ENCODE assay signal across 18 cellular contexts in genomic region chr2:42337356-42337820, GRCh38. TPM values are rescaled to one million over a fixed set of nuclear protein-coding genes. Genes with fewer than 3 reads are reported as not detected.
DNase-seq lines count a peak whose midpoint lies in the region; ATAC-seq and TF ChIP-seq lines count a peak whose summit lies in the region.
"Had no signal": no experiment of that assay in that cellular context is flagged by ENCODE, and none has a peak within 500 bp of the region (broad histone marks: within the 10 kb centered on the region; RNA-seq: fewer than 3 reads in every experiment).

No MANE protein-coding gene starts in this region.

- H3K9ac ChIP-seq in DND-41 (ENCODE audit: low read depth, low read length): no peak overlapping the region

- no peak overlapping the region for H3K27ac Mint-ChIP-seq in activated T-cell treated with anti-CD3 and anti-CD28 coated beads, Interleukin-2, amount 50 U/mL, for 72 hours

- H3K4me3 ChIP-seq in BE2C (ENCODE audit: low read depth, low read length) (no peak overlapping the region), DND-41 (ENCODE audit: low read depth in 1 of 2, low read length in 2 of 2) (no peak overlapping the region), OCI-LY7 (ENCODE audit: low read depth, low read length, poor library complexity, severe bottlenecking) (no peak overlapping the region), fibroblast of villous mesenchyme (ENCODE audit: low read depth, low read length) (no peak overlapping the region)

- intact Hi-C loops in OCI-LY7 (cut with micrococcal nuclease; ENCODE audit: unreplicated experiment): no loop called here

- H3K36me3 Mint-ChIP-seq in activated T-cell treated with anti-CD3 and anti-CD28 coated beads, Interleukin-2, amount 50 U/mL, for 72 hours (ENCODE audit: insufficient read depth in 2 of 2): peaks cover 19 to 50% of the 10 kb centered on the region in 2 donors

- peaks cover 4% of the 10 kb centered on the region for H4K20me1 ChIP-seq in DND-41 (ENCODE audit: insufficient read depth, low read length)
- H4K20me1 ChIP-seq in OCI-LY7 (ENCODE audit: insufficient read depth, low read length): no peaks in the 10 kb centered on the region

- no peaks in the 10 kb centered on the region for H3K27me3 Mint-ChIP-seq in activated T-cell treated with anti-CD3 and anti-CD28 coated beads, Interleukin-2, amount 50 U/mL, for 72 hours (ENCODE audit: low read depth)

- H3K4me2 ChIP-seq in DND-41 (ENCODE audit: insufficient read depth, low read length) (no peak overlapping the region), OCI-LY7 (ENCODE audit: low read length) (no peak overlapping the region)

- H3K27me3 ChIP-seq in BE2C (no peaks in the 10 kb centered on the region), DND-41 (ENCODE audit: insufficient read depth, low read length, poor library complexity) (no peaks in the 10 kb centered on the region)

- H2AFZ ChIP-seq in DND-41 (ENCODE audit: low read depth, low read length): no peak overlapping the region
- H2AFZ ChIP-seq in OCI-LY7 (ENCODE audit: low read length): no peak overlapping the region

- peaks cover 41% of the 10 kb centered on the region for H3K79me2 ChIP-seq in DND-41 (ENCODE audit: insufficient read depth, low read length)
- H3K79me2 ChIP-seq in OCI-LY7 (ENCODE audit: insufficient read depth, low read depth, low read length): no peaks in the 10 kb centered on the region

- ATAC-seq in DND-41 (ENCODE audit: insufficient read depth, low read depth): no peak
- no peak for ATAC-seq in activated T-cell treated with anti-CD3 and anti-CD28 coated beads, Interleukin-2, amount 50 U/mL, for 72 hours (replicated peaks in 1 of 2)
- no peak for ATAC-seq in HG02678 (IDR thresholded peaks at IDR 0.05; ENCODE audit: unreplicated experiment)

- no TSS peak for BruUV-seq in OCI-LY7 (replicated peaks; lab: Mats Ljungman, UMichigan)

- H3K9me3 Mint-ChIP-seq in activated T-cell treated with anti-CD3 and anti-CD28 coated beads, Interleukin-2, amount 50 U/mL, for 72 hours: peaks cover 0 to 6% of the 10 kb centered on the region in 2 donors

- no peak for DNase-seq in BE2C
- DNase-seq in DND-41: no peak
- peak; percentile 4 for DNase-seq in OCI-LY7 (ENCODE audit: low spot score)
- no peak for DNase-seq in fibroblast of villous mesenchyme (ENCODE audit: low read depth)
- DNase-seq in T-helper 2 cell: no peak
- DNase-seq in GF-D8 (lab: John Stamatoyannopoulos, UW): no peak
- DNase-seq in activated T-cell treated with anti-CD3 and anti-CD28 coated beads, Interleukin-2, amount 50 U/mL, for 72 hours: no peak
- DNase-seq: activated CD4-positive, alpha-beta T cell treated with anti-CD3 and anti-CD28 coated beads, Interleukin-2, amount 50 U/mL, for 48 hours; H7; IMR-90; kidney glomerular epithelial cell; midbrain; NCI-H446; occipital lobe; stimulated activated CD4-positive, alpha-beta T cell treated with anti-CD3 and anti-CD28 coated beads, Interleukin-4, amount 100 ng/mL, for 1 hour; stimulated activated CD8-positive, alpha-beta memory T cell treated with anti-CD3 and anti-CD28 coated beads, Interleukin-4, amount 100 ng/mL, for 48 hours had no signal

- H3K36me3 ChIP-seq in BE2C (peaks cover 69% of the 10 kb centered on the region), DND-41 (ENCODE audit: insufficient read depth, low read length) (peaks cover 71% of the 10 kb centered on the region), OCI-LY7 (ENCODE audit: insufficient read depth, low read length) (peaks cover 69% of the 10 kb centered on the region)

- H3K4me1 ChIP-seq in BE2C (peaks cover 5% of the 10 kb centered on the region), DND-41 (ENCODE audit: insufficient read depth, low read length) (peaks cover 24% of the 10 kb centered on the region), OCI-LY7 (ENCODE audit: insufficient read depth, low read length, poor library complexity, severe bottlenecking) (no peaks in the 10 kb centered on the region)

- no peak overlapping the region for H3K4me3 Mint-ChIP-seq in activated T-cell treated with anti-CD3 and anti-CD28 coated beads, Interleukin-2, amount 50 U/mL, for 72 hours

- H3K27ac ChIP-seq in DND-41 (ENCODE audit: low read length) (no peak overlapping the region), OCI-LY7 (ENCODE audit: low read depth, low read length, poor library complexity, severe bottlenecking) (no peak overlapping the region)
- H3K27ac ChIP-seq: C4-2B had no signal

- H3K4me1 Mint-ChIP-seq in activated T-cell treated with anti-CD3 and anti-CD28 coated beads, Interleukin-2, amount 50 U/mL, for 72 hours (ENCODE audit: low read depth): peaks cover 13% of the 10 kb centered on the region

- H3K9me3 ChIP-seq in BE2C (0 out of 2 replicates have a peak, but pooled peaks cover 3% of the 10 kb centered on the region), DND-41 (ENCODE audit: insufficient read depth, low read length, severe bottlenecking) (no peaks in the 10 kb centered on the region), OCI-LY7 (ENCODE audit: low read length) (no peaks in the 10 kb centered on the region)

- POLR2A ChIA-PET in OCI-LY7 (lab: Charles Lee): no interaction called here

- TF ChIP-seq CTCF in BE2C (IDR thresholded peaks at IDR 0.05; ENCODE audit: low read depth, low read length): peak; percentile 36
- peak; percentile 36 for TF ChIP-seq CTCF in DND-41 (IDR thresholded peaks at IDR 0.05; ENCODE audit: borderline replicate concordance, extremely low read depth, low read length, poor library complexity, severe bottlenecking)
- 0 out of 2 replicates have a peak, but pooled peaks have one; percentile 31 for TF ChIP-seq CTCF in OCI-LY7 (conservative IDR thresholded peaks at IDR 0.05; ENCODE audit: low read length)
- TF ChIP-seq CTCF in fibroblast of villous mesenchyme (IDR thresholded peaks at IDR 0.05; ENCODE audit: insufficient read depth, low read depth, low read length): peak; percentile 17

- CTCF ChIA-PET in OCI-LY7 (lab: Charles Lee; ENCODE audit: unreplicated experiment): no interaction called here

- no peaks in the 10 kb centered on the region for H3K9me2 ChIP-seq in OCI-LY7 (ENCODE audit: insufficient read depth, low read length)

RNA-seq across cellular contexts. Expression of gene COX7A2L, which starts 23.6 kb away (rescaled TPM):
- polyA plus RNA-seq in BE2C (2012; ENCODE audit: insufficient read depth, insufficient read length, low read depth): 126 TPM
- 121 and 130 TPM in 2 replicates for total RNA-seq in OCI-LY7 (2014; rRNA removed; shearing (Covaris generic))
- 118 and 152 TPM in 2 replicates for total RNA-seq in OCI-LY7 (2022)
- total RNA-seq in fibroblast of villous mesenchyme: 174 and 189 TPM in 2 replicates
- total RNA-seq in activated T-cell treated with anti-CD3 and anti-CD28 coated beads, Interleukin-2, amount 50 U/mL, for 72 hours: 100 to 1,000 TPM; 140 to 157 TPM
